Comparison of ENCODE assay signal across 8 cellular contexts in the genomic region with DNA sequence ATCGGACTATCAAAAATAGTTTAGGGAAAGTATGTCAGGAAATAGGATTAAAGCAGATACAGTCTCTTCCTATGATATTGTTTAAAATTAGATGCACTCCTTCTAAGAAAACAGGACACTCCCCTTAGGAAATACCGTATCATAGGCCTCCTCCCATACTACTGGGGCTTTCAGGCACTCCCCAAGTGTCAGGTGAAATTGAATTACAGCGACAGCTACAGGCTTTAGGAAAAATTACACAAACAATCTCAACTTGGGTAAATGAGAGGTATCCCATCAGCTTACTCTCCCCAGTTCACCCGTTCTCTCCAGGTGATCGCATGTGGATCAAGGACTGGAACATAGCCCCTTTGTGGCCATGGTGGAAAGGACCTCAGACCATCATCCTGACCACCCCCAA.
DNase-seq lines count a peak whose midpoint lies in the region; ATAC-seq and TF ChIP-seq lines count a peak whose summit lies in the region.

No MANE protein-coding gene starts in this region.

- peaks cover 56% of the 10 kb centered on the region for H3K27me3 Mint-ChIP-seq in T-helper 17 cell
- no peaks in the 10 kb centered on the region for H3K27me3 Mint-ChIP-seq in activated CD4-positive, alpha-beta memory T cell treated with anti-CD3 and anti-CD28 coated beads, Interleukin-2, amount 10 ng/mL, durations not matched to agents 7 days and 5 days

- no peak overlapping the region for H3K4me3 Mint-ChIP-seq in T-helper 17 cell
- H3K4me3 Mint-ChIP-seq in activated CD4-positive, alpha-beta memory T cell treated with anti-CD3 and anti-CD28 coated beads, Interleukin-2, amount 10 ng/mL, durations not matched to agents 7 days and 5 days, result no peak overlapping the region

- 46% methylated on average over 5 of the region's 5 CpGs for WGBS in liver

- DNase-seq in DMS53 treated with DMSO at 0.1 percent for 48 hours (lab: John Stamatoyannopoulos, UW; ENCODE audit: unreplicated experiment) (peak; percentile 22), WERI-Rb-1 (no peak), T-helper 17 cell (no peak)
- no peak for DNase-seq in activated CD4-positive, alpha-beta T cell treated with anti-CD3 and anti-CD28 coated beads, Interleukin-2, amount 50 U/mL, for 1 hour
- DNase-seq in activated CD4-positive, alpha-beta memory T cell treated with anti-CD3 and anti-CD28 coated beads, Interleukin-2, amount 10 ng/mL, durations not matched to agents 7 days and 5 days, result no peak

- no peaks in the 10 kb centered on the region for H3K27me3 ChIP-seq in WERI-Rb-1 (ENCODE audit: insufficient read depth, low read depth, severe bottlenecking)
- H3K27me3 ChIP-seq in liver (ENCODE audit: control insufficient read depth in 4 of 4, insufficient read depth in 4 of 4, low read length in 3 of 4), result no peaks in the 10 kb centered on the region

- CTCF ChIA-PET in activated CD4-positive, alpha-beta memory T cell treated with anti-CD3 and anti-CD28 coated beads, Interleukin-2, amount 10 ng/mL, durations not matched to agents 7 days and 5 days (lab: Charles Lee), result interaction anchor here (1.1 to 1.2 kb wide), 2 partner anchors 25 to 354 kb away, joined by 3 to 5 read pairs; no protein-coding TSS in a partner anchor

- peak; percentile 54 to 62 for TF ChIP-seq RAD21 in liver (IDR thresholded peaks at IDR 0.05)

- H3K9ac ChIP-seq in liver (ENCODE audit: low read depth in 1 of 2, low read length in 2 of 2), result no peak overlapping the region

- peaks cover 5% of the 10 kb centered on the region for H3K4me1 Mint-ChIP-seq in T-helper 17 cell
- no peaks in the 10 kb centered on the region for H3K4me1 Mint-ChIP-seq in activated CD4-positive, alpha-beta memory T cell treated with anti-CD3 and anti-CD28 coated beads, Interleukin-2, amount 10 ng/mL, durations not matched to agents 7 days and 5 days

- no peak overlapping the region for H3K4me3 ChIP-seq in WERI-Rb-1 (ENCODE audit: low read depth, low read length)
- no peak overlapping the region for H3K4me3 ChIP-seq in liver (ENCODE audit: low read depth in 1 of 3, low read length in 3 of 3)

- POLR2A ChIA-PET in activated CD4-positive, alpha-beta memory T cell treated with anti-CD3 and anti-CD28 coated beads, Interleukin-2, amount 10 ng/mL, durations not matched to agents 7 days and 5 days (lab: Charles Lee), result no interaction called here

- no peak overlapping the region for H3K27ac ChIP-seq in WERI-Rb-1
- no peak overlapping the region for H3K27ac ChIP-seq in liver (ENCODE audit: low read depth in 1 of 2, low read length in 2 of 2)

- peak; percentile 45 for TF ChIP-seq CTCF in WERI-Rb-1 (IDR thresholded peaks at IDR 0.05; ENCODE audit: low read depth, low read length)
- TF ChIP-seq CTCF in liver (IDR thresholded peaks at IDR 0.05; ENCODE audit: low read depth, low read length, missing input control), result peak; percentile 30

- peak; percentile 39 for ATAC-seq in HG02610 (IDR thresholded peaks at IDR 0.05; ENCODE audit: unreplicated experiment)
- no peak for ATAC-seq in T-helper 17 cell
- ATAC-seq in GM19324 (IDR thresholded peaks at IDR 0.05; ENCODE audit: low FRiP score, unreplicated experiment), result no peak

- no peaks in the 10 kb centered on the region for H3K36me3 Mint-ChIP-seq in T-helper 17 cell (ENCODE audit: low read depth)
- H3K36me3 Mint-ChIP-seq in activated CD4-positive, alpha-beta memory T cell treated with anti-CD3 and anti-CD28 coated beads, Interleukin-2, amount 10 ng/mL, durations not matched to agents 7 days and 5 days (ENCODE audit: low read depth), result no peaks in the 10 kb centered on the region

- no peak overlapping the region for H3K27ac Mint-ChIP-seq in T-helper 17 cell
- H3K27ac Mint-ChIP-seq in activated CD4-positive, alpha-beta memory T cell treated with anti-CD3 and anti-CD28 coated beads, Interleukin-2, amount 10 ng/mL, durations not matched to agents 7 days and 5 days, result no peak overlapping the region

- H3K4me1 ChIP-seq in liver (ENCODE audit: control insufficient read depth in 4 of 4, insufficient read depth in 4 of 4, low read length in 3 of 4), result no peaks in the 10 kb centered on the region

- H3K9me3 ChIP-seq in WERI-Rb-1 (ENCODE audit: severe bottlenecking) (no peaks in the 10 kb centered on the region), liver (ENCODE audit: control insufficient read depth in 4 of 4, low read length in 3 of 4) (no peaks in the 10 kb centered on the region), T-helper 17 cell (ENCODE audit: control insufficient read depth, low read length, poor library complexity, severe bottlenecking) (no peaks in the 10 kb centered on the region)

- no peaks in the 10 kb centered on the region for H3K36me3 ChIP-seq in WERI-Rb-1
- no peaks in the 10 kb centered on the region for H3K36me3 ChIP-seq in liver (ENCODE audit: control insufficient read depth in 4 of 4, insufficient read depth in 3 of 4, low read depth in 1 of 4, low read length in 3 of 4)

- no peaks in the 10 kb centered on the region for H3K9me3 Mint-ChIP-seq in activated CD4-positive, alpha-beta memory T cell treated with anti-CD3 and anti-CD28 coated beads, Interleukin-2, amount 10 ng/mL, durations not matched to agents 7 days and 5 days

TF ChIP-seq in liver, 16 proteins besides CTCF, POLR2A, EP300 and RAD21:
- TF ChIP-seq HNF4A (conservative IDR thresholded peaks at IDR 0.05) (no peak), ATF3 (IDR thresholded peaks at IDR 0.05) (no peak), ZBTB33 (IDR thresholded peaks at IDR 0.05) (no peak), TAF1 (conservative IDR thresholded peaks at IDR 0.05) (no peak), SP1 (IDR thresholded peaks at IDR 0.05) (no peak), HNF4G (IDR thresholded peaks at IDR 0.05) (no peak), EGR1 (IDR thresholded peaks at IDR 0.05; ENCODE audit: low read depth in 2 of 2) (no peak)
- TF ChIP-seq, protein P1, sequence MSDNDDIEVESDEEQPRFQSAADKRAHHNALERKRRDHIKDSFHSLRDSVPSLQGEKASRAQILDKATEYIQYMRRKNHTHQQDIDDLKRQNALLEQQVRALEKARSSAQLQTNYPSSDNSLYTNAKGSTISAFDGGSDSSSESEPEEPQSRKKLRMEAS (IDR thresholded peaks at IDR 0.05), result no peak
